In genomic region chr7:82729172-82730030, GRCh38 we compare ENCODE assay signal across 8 cellular contexts.
DNase-seq lines count a peak whose midpoint lies in the region; ATAC-seq, FAIRE-seq and TF ChIP-seq lines count a peak whose summit lies in the region.

No MANE protein-coding gene starts in this region.

- peaks cover 13% of the 10 kb centered on the region; the same call in 2 of the 3 replicates for H3K4me1 ChIP-seq in A549

- no peaks in the 10 kb centered on the region for H3K9me3 ChIP-seq in A549

- no peaks in the 10 kb centered on the region for H3K9me3 Mint-ChIP-seq in activated naive CD8-positive, alpha-beta T cell treated with anti-CD3 and anti-CD28 coated beads, Interleukin-2, amount 50 U/mL, for 24 hours

- no peak overlapping the region for H3K27ac ChIP-seq in A549

- WGBS in A549 (ENCODE audit: missing lambda C conversion rate), result 18% methylated on average over 8 of the region's 8 CpGs

- POLR2A ChIA-PET in A549 (lab: Yijun Ruan, JAX), result no interaction called here

- H3K4me3 ChIP-seq in A549, result no peak overlapping the region

- H3K27ac Mint-ChIP-seq in activated naive CD8-positive, alpha-beta T cell treated with anti-CD3 and anti-CD28 coated beads, Interleukin-2, amount 50 U/mL, for 24 hours, result no peak overlapping the region

- no peak for TF ChIP-seq EP300 in A549 (IDR thresholded peaks at IDR 0.05)

- no peaks in the 10 kb centered on the region for H3K36me3 Mint-ChIP-seq in activated naive CD8-positive, alpha-beta T cell treated with anti-CD3 and anti-CD28 coated beads, Interleukin-2, amount 50 U/mL, for 24 hours (ENCODE audit: low read depth)

- FAIRE-seq in A549 (lab: Jason Lieb, UNC), result peak; percentile 89
- FAIRE-seq in GM12891 (lab: Jason Lieb, UNC), result no peak

- peak; percentile 94 for TF ChIP-seq CTCF in A549 (IDR thresholded peaks at IDR 0.05)

- peak; percentile 90 to 91 for TF ChIP-seq RAD21 in A549 (conservative IDR thresholded peaks at IDR 0.05 in 1 of 2, IDR thresholded peaks at IDR 0.05 in 1 of 2)

- H3K27me3 Mint-ChIP-seq in activated naive CD8-positive, alpha-beta T cell treated with anti-CD3 and anti-CD28 coated beads, Interleukin-2, amount 50 U/mL, for 24 hours, result no peaks in the 10 kb centered on the region

- DNase-seq in A549 (ENCODE audit: low read depth in 1 of 2, low spot score in 1 of 2) (peak; percentile 17 to 59), GM12891 (ENCODE audit: insufficient read length, low spot score) (peak; percentile 4), NCI-H69 (lab: John Stamatoyannopoulos, UW) (peak; percentile 89), brain pericyte (ENCODE audit: low read depth, low spot score) (peak; percentile 8), myocyte (ENCODE audit: low read depth) (peak; percentile 68), cerebellum (ENCODE audit: low spot score) (no peak)
- no peak for DNase-seq in activated naive CD8-positive, alpha-beta T cell treated with anti-CD3 and anti-CD28 coated beads, Interleukin-2, amount 50 U/mL, for 24 hours

- CTCF ChIA-PET in A549 (lab: Yijun Ruan, JAX), result interaction anchor here (0.6 to 6.0 kb wide), 18 partner anchors 9 to 1246 kb away, joined by 3 to 35 read pairs (median 5); no protein-coding TSS in a partner anchor

- no peak overlapping the region for H3K4me3 Mint-ChIP-seq in activated naive CD8-positive, alpha-beta T cell treated with anti-CD3 and anti-CD28 coated beads, Interleukin-2, amount 50 U/mL, for 24 hours

- ATAC-seq in A549 (peak in 1 of 2 experiments; percentile 72; a peak in 3 of 6 replicates), GM21619 (IDR thresholded peaks at IDR 0.05; ENCODE audit: unreplicated experiment) (no peak)
- no peak for ATAC-seq in activated naive CD8-positive, alpha-beta T cell treated with anti-CD3 and anti-CD28 coated beads, Interleukin-2, amount 50 U/mL, for 24 hours

- TF ChIP-seq POLR2A in A549 (IDR thresholded peaks at IDR 0.05; ENCODE audit: low read length) (no peak), GM12891 (IDR thresholded peaks at IDR 0.05; ENCODE audit: low read depth, low read length) (no peak)

- H3K4me1 Mint-ChIP-seq in activated naive CD8-positive, alpha-beta T cell treated with anti-CD3 and anti-CD28 coated beads, Interleukin-2, amount 50 U/mL, for 24 hours, result no peaks in the 10 kb centered on the region

- H3K4me2 ChIP-seq in A549, result peak overlapping the region; percentile 43; the same call in 1 of the 3 replicates

TF ChIP-seq in A549, 52 proteins besides CTCF, POLR2A, EP300 and RAD21:
- TF ChIP-seq SMC3 (IDR thresholded peaks at IDR 0.05), result peak; percentile 71
- TF ChIP-seq BCL3 (IDR thresholded peaks at IDR 0.05), result no peak
- no peak for TF ChIP-seq ZSCAN20 (CRISPR knock-in tag; IDR thresholded peaks at IDR 0.05)

TF ChIP-seq in GM12891, 5 proteins besides CTCF, POLR2A, EP300 and RAD21:
- TF ChIP-seq PAX5 (IDR thresholded peaks at IDR 0.05; ENCODE audit: insufficient read depth, low read length, severe bottlenecking) (no peak), POU2F2 (IDR thresholded peaks at IDR 0.05; ENCODE audit: low read depth, low read length) (no peak), SPI1 (IDR thresholded peaks at IDR 0.05; ENCODE audit: low read depth, low read length) (no peak), TAF1 (IDR thresholded peaks at IDR 0.05; ENCODE audit: low read depth, low read length) (no peak), POLR2AphosphoS5 (IDR thresholded peaks at IDR 0.05; ENCODE audit: low read depth, low read length) (no peak)

Comparison
In these comparisons a context has a peak if more than half of its experiments do, and no peak if none do; other contexts are left out.
1. DNase-seq: peak in A549 (2 of 2), GM12891 (single experiment), NCI-H69 (single experiment), brain pericyte (single experiment) and myocyte (single experiment); none in activated naive CD8-positive, alpha-beta T cell treated with anti-CD3 and anti-CD28 coated beads, Interleukin-2, amount 50 U/mL, for 24 hours (single experiment) and cerebellum (single experiment).